In genomic region chr4:111776546-111776945, GRCh38 we compare ENCODE assay signal across 15 cellular contexts.
DNase-seq lines count a peak whose midpoint lies in the region; ATAC-seq and TF ChIP-seq lines count a peak whose summit lies in the region.
"Had no signal": no experiment of that assay in that cellular context is flagged by ENCODE, and none has a peak within 500 bp of the region (broad histone marks: within the 10 kb centered on the region; RNA-seq: fewer than 3 reads in every experiment).

No MANE protein-coding gene starts in this region.

- H3K4me3 ChIP-seq in astrocyte of the spinal cord (ENCODE audit: low read depth, low read length) (no peak overlapping the region), osteoblast (ENCODE audit: insufficient read depth, low read length) (no peak overlapping the region)
- H3K4me3 ChIP-seq: GM12878, HAP-1 had no signal

- no peak overlapping the region for H3K4me2 ChIP-seq in osteoblast (ENCODE audit: insufficient read depth, low read length)

- CTCF ChIA-PET in HEK293T (lab: Yijun Ruan, JAX), result interaction anchor here (0.6 to 0.7 kb wide), 2 partner anchors 120 to 137 kb away, joined by 3 read pairs; no protein-coding TSS in a partner anchor

- DNase-seq in EH (ENCODE audit: low read depth) (peak; percentile 15), HT1080 (ENCODE audit: low read depth) (peak; percentile 68), astrocyte of the spinal cord (ENCODE audit: low read depth, low spot score) (peak; percentile 12), osteoblast (ENCODE audit: insufficient read length, low spot score, missing footprints) (peak; percentile 42), DMS 273 treated with DMSO at 0.1 percent for 48 hours (lab: John Stamatoyannopoulos, UW) (no peak), HEK293T (ENCODE audit: extremely low spot score) (no peak), NCI-H1105 (lab: John Stamatoyannopoulos, UW) (no peak)
- DNase-seq: CD4-positive, alpha-beta T cell; NCI-H1048; NCI-H187; NCI-H446; SHP77 treated with DMSO at 0.1 percent for 48 hours had no signal

- no peak overlapping the region for H3K27ac ChIP-seq in osteoblast (ENCODE audit: low read depth, low read length)

- no peaks in the 10 kb centered on the region for H3K36me3 ChIP-seq in osteoblast (ENCODE audit: insufficient read depth, low read length)
- H3K36me3 ChIP-seq: HAP-1 had no signal

- POLR2A ChIA-PET in HEK293T (lab: Yijun Ruan, JAX), result no interaction called here

- no peaks in the 10 kb centered on the region for H3K79me2 ChIP-seq in osteoblast (ENCODE audit: insufficient read depth, low read length)

- no peak overlapping the region for H2AFZ ChIP-seq in osteoblast (ENCODE audit: low read length)

- in situ Hi-C loops in astrocyte of the spinal cord (cut with HindIII; ENCODE audit: low sequenced_read_pairs), result no loop called here

- no peaks in the 10 kb centered on the region for H3K9me3 ChIP-seq in osteoblast (ENCODE audit: low read depth, low read length)
- H3K9me3 ChIP-seq: HAP-1 had no signal

- TF ChIP-seq CTCF in astrocyte of the spinal cord (IDR thresholded peaks at IDR 0.05; ENCODE audit: low read depth, low read length) (no peak), osteoblast (IDR thresholded peaks at IDR 0.05; ENCODE audit: extremely low read depth, low read depth, low read length) (no peak)

- H3K27me3 ChIP-seq in osteoblast (ENCODE audit: insufficient read depth, low read length), result no peaks in the 10 kb centered on the region

- H3K4me1 ChIP-seq in osteoblast (ENCODE audit: insufficient read depth, low read length), result no peaks in the 10 kb centered on the region
- H3K4me1 ChIP-seq: HAP-1 had no signal

- H4K20me1 ChIP-seq in osteoblast (ENCODE audit: insufficient read depth, low read length), result no peaks in the 10 kb centered on the region

- no peak for ATAC-seq in GM19035 (IDR thresholded peaks at IDR 0.05; ENCODE audit: unreplicated experiment)
- ATAC-seq: GM12878 had no signal

TF ChIP-seq in HEK293T, 16 proteins besides CTCF, POLR2A, EP300 and RAD21:
- TF ChIP-seq ELF4 (IDR thresholded peaks at IDR 0.05) (no peak), HDGF (IDR thresholded peaks at IDR 0.05; ENCODE audit: borderline replicate concordance) (no peak), FOXA1 (IDR thresholded peaks at IDR 0.05) (no peak), FOXK2 (IDR thresholded peaks at IDR 0.05) (no peak), SUZ12 (IDR thresholded peaks at IDR 0.05) (no peak)
TF ChIP-seq in HEK293T: peak in this region for 0.

Comparison
In these comparisons a context has a peak if more than half of its experiments do, and no peak if none do; other contexts are left out.
1. DNase-seq: peak in EH (single experiment), HT1080 (single experiment), astrocyte of the spinal cord (single experiment) and osteoblast (single experiment); none in DMS 273 treated with DMSO at 0.1 percent for 48 hours (single experiment), HEK293T (single experiment) and NCI-H1105 (single experiment).